12 cellular contexts compared by ENCODE assay signal in genomic region chr14:94768141-94768520, GRCh38. TPM values are rescaled to one million over a fixed set of nuclear protein-coding genes. Genes with fewer than 3 reads are reported as not detected.
A peak's percentile ranks its signal among the peaks of the same experiment; 100 is the strongest.
DNase-seq lines count a peak whose midpoint lies in the region; ATAC-seq, FAIRE-seq and TF ChIP-seq lines count a peak whose summit lies in the region.
"Had no signal": no experiment of that assay in that cellular context is flagged by ENCODE, and none has a peak within 500 bp of the region (broad histone marks: within the 10 kb centered on the region; RNA-seq: fewer than 3 reads in every experiment).

No MANE protein-coding gene starts in this region.

- H2AFZ ChIP-seq in IMR-90 (replicated peaks; ENCODE audit: low read length, poor library complexity), result peak overlapping the region; percentile 79
- peak overlapping the region; percentile 73 for H2AFZ ChIP-seq in neuronal stem cell (ENCODE audit: low read length)

- H3K36me3 Mint-ChIP-seq in CD14-positive monocyte (peaks cover 3 to 17% of the 10 kb centered on the region in 2 donors), endodermal cell (ENCODE audit: low read depth) (peaks cover 35% of the 10 kb centered on the region)

- peak overlapping the region; percentile 87 for H2BK12ac ChIP-seq in neuronal stem cell (ENCODE audit: low read length)

- no peak overlapping the region for H2BK5ac ChIP-seq in IMR-90 (ENCODE audit: low read depth, low read length, poor library complexity, severe bottlenecking)
- H2BK5ac ChIP-seq in neuronal stem cell (ENCODE audit: low read length), result no peak overlapping the region

- H3K4me3 ChIP-seq in IMR-90 (ENCODE audit: insufficient read depth, low read depth, low read length) (no peak overlapping the region), endodermal cell (ENCODE audit: low read length) (peak overlapping the region; percentile 93), neuronal stem cell (ENCODE audit: low read length in 2 of 2) (peak overlapping the region in 1 of 2 donors; percentile 79)

- WGBS in IMR-90 (ENCODE audit: extremely low coverage in 2 of 2, insufficient read length in 1 of 2), 2 experiments, result 6% methylated on average over 13 of the region's 26 CpGs; no CpG with 5 or more reads in 1 of the 2 experiments
- WGBS in endodermal cell (ENCODE audit: insufficient coverage in 1 of 2, insufficient read length in 1 of 2), 2 experiments, result 0 to 2% methylated on average over 3 to 25 of the region's 26 CpGs
- WGBS in neuronal stem cell (ENCODE audit: extremely low coverage in 2 of 2, insufficient read length in 2 of 2, insufficient replicate concordance in 1 of 2), 2 donors, result no CpG with 5 or more reads among the region's 26 CpGs

- H3K27me3 Mint-ChIP-seq in CD14-positive monocyte (ENCODE audit: low read depth in 3 of 3), result peaks cover 90 to 99% (median 95%) of the 10 kb centered on the region in 3 donors
- peaks cover 34% of the 10 kb centered on the region for H3K27me3 Mint-ChIP-seq in endodermal cell (ENCODE audit: insufficient read depth)

- intact Hi-C loops in CD14-positive monocyte (cut with micrococcal nuclease) (no loop called here), IMR-90 (cut with micrococcal nuclease) (no loop called here)

- no peak for FAIRE-seq in frontal cortex (lab: Jason Lieb, UNC)

- no peaks in the 10 kb centered on the region for H3K4me1 ChIP-seq in IMR-90 (ENCODE audit: control insufficient read depth, insufficient read depth, low read length)
- peaks cover 3% of the 10 kb centered on the region for H3K4me1 ChIP-seq in endodermal cell (ENCODE audit: control insufficient read depth, insufficient read depth, low read length)
- H3K4me1 ChIP-seq in neuronal stem cell (ENCODE audit: control insufficient read depth in 2 of 2, insufficient read depth in 1 of 2, low read depth in 1 of 2, low read length in 2 of 2), result peaks cover 0 to 37% of the 10 kb centered on the region in 2 donors

- H2AK5ac ChIP-seq in IMR-90 (ENCODE audit: low read depth, low read length), result no peak overlapping the region
- H2AK5ac ChIP-seq in neuronal stem cell (ENCODE audit: low read depth, low read length), result peak overlapping the region; percentile 8

- peak overlapping the region; percentile 78 for H2AK9ac ChIP-seq in IMR-90 (replicated peaks; ENCODE audit: low read depth, low read length, poor library complexity)

- no TSS peak for BruUV-seq in IMR-90 (replicated peaks; lab: Mats Ljungman, UMichigan)

- no peaks in the 10 kb centered on the region for H3K9me1 ChIP-seq in IMR-90 (ENCODE audit: insufficient read depth, low read length)

- H4K8ac ChIP-seq in IMR-90 (ENCODE audit: low read depth in 2 of 2, low read length in 2 of 2) (no peak overlapping the region), neuronal stem cell (ENCODE audit: low read depth, low read length) (no peak overlapping the region)

- no peak overlapping the region for H4K5ac ChIP-seq in IMR-90 (ENCODE audit: low read depth, low read length)

- H2BK20ac ChIP-seq in IMR-90 (ENCODE audit: low read depth, low read length), result no peak overlapping the region

- H2BK120ac ChIP-seq in IMR-90 (ENCODE audit: low read depth, low read length) (no peak overlapping the region), neuronal stem cell (ENCODE audit: low read depth, low read length) (no peak overlapping the region)

- H3K27ac ChIP-seq in IMR-90 (ENCODE audit: insufficient read depth, low read length), result no peak overlapping the region
- no peak overlapping the region for H3K27ac ChIP-seq in endodermal cell (ENCODE audit: low read depth, low read length)
- H3K27ac ChIP-seq in neuronal stem cell (replicated peaks; ENCODE audit: low read length), result no peak overlapping the region

- H3K36me3 ChIP-seq in IMR-90 (ENCODE audit: control insufficient read depth, insufficient read depth, low read length) (no peaks in the 10 kb centered on the region), endodermal cell (ENCODE audit: control insufficient read depth, insufficient read depth, low read length) (peaks cover 45% of the 10 kb centered on the region), neuronal stem cell (replicated peaks in 1 of 2; ENCODE audit: control insufficient read depth in 2 of 2, insufficient read depth in 2 of 2, low read length in 2 of 2) (no peaks in the 10 kb centered on the region)
- H3K36me3 ChIP-seq: tibial nerve had no signal

- H3K23ac ChIP-seq in IMR-90 (ENCODE audit: low read depth, low read length) (no peak overlapping the region), neuronal stem cell (ENCODE audit: low read depth, low read length, poor library complexity) (peak overlapping the region; percentile 85)

- H2BK15ac ChIP-seq in IMR-90 (ENCODE audit: low read depth, low read length), result no peak overlapping the region
- H2BK15ac ChIP-seq in neuronal stem cell (ENCODE audit: low read length), result peak overlapping the region; percentile 76

- CTCF ChIA-PET in IMR-90 (lab: Yijun Ruan, JAX), result interaction anchor here (1.1 kb wide), 1 partner anchor 344 kb away, joined by 3 read pairs; no protein-coding TSS in a partner anchor

- POLR2A ChIA-PET in IMR-90 (lab: Charles Lee; ENCODE audit: unreplicated experiment), result no interaction called here

- H3K79me1 ChIP-seq in IMR-90 (ENCODE audit: low read depth in 1 of 2, low read length in 2 of 2) (no peaks in the 10 kb centered on the region), neuronal stem cell (ENCODE audit: low read depth, low read length) (no peaks in the 10 kb centered on the region)

- TF ChIP-seq RAD21 in IMR-90 (IDR thresholded peaks at IDR 0.05; ENCODE audit: low read length), result no peak

- H3K56ac ChIP-seq in IMR-90 (ENCODE audit: extremely low read depth, insufficient read depth, low read length), result no peak overlapping the region

- H3K4ac ChIP-seq in IMR-90 (ENCODE audit: low read depth, low read length) (no peak overlapping the region), neuronal stem cell (ENCODE audit: low read length) (no peak overlapping the region)

- H3K4me2 ChIP-seq in IMR-90 (ENCODE audit: low read depth, low read length) (no peak overlapping the region; the same call in 1 of the 2 replicates), neuronal stem cell (ENCODE audit: insufficient read depth, low read length, poor library complexity, severe bottlenecking) (peak overlapping the region; percentile 90)

- H4K20me1 ChIP-seq in IMR-90 (ENCODE audit: insufficient read depth, low read length), result no peaks in the 10 kb centered on the region

- H3K27me3 ChIP-seq in IMR-90 (ENCODE audit: control insufficient read depth, insufficient read depth, low read length), result peaks cover 70% of the 10 kb centered on the region
- H3K27me3 ChIP-seq in endodermal cell (ENCODE audit: control insufficient read depth, insufficient read depth, low read length, poor library complexity, severe bottlenecking), result peaks cover 18% of the 10 kb centered on the region
- H3K27me3 ChIP-seq in neuronal stem cell (ENCODE audit: control insufficient read depth in 3 of 3, insufficient read depth in 3 of 3, low read depth in 1 of 3, low read length in 3 of 3), result peaks cover 26 to 97% (median 70%) of the 10 kb centered on the region in 3 experiments

- H3K9ac ChIP-seq in IMR-90 (ENCODE audit: low read depth, low read length), result no peak overlapping the region
- peak overlapping the region; percentile 100 for H3K9ac ChIP-seq in endodermal cell (ENCODE audit: extremely low read depth, low read length, poor library complexity, severe bottlenecking)
- H3K9ac ChIP-seq in neuronal stem cell (ENCODE audit: low read depth, low read length, poor library complexity), result no peak overlapping the region

- TF ChIP-seq POLR2A in IMR-90 (IDR thresholded peaks at IDR 0.05; ENCODE audit: low read depth, low read length), result no peak

- peak overlapping the region; percentile 89 to 97 for H3K4me3 Mint-ChIP-seq in CD14-positive monocyte
- peak overlapping the region; percentile 82 for H3K4me3 Mint-ChIP-seq in endodermal cell

- H3K4me1 Mint-ChIP-seq in CD14-positive monocyte (peaks cover 24% of the 10 kb centered on the region), endodermal cell (peaks cover 52% of the 10 kb centered on the region)

- no peak overlapping the region for H4K91ac ChIP-seq in IMR-90 (ENCODE audit: insufficient read depth, low read depth, low read length)
- H4K91ac ChIP-seq in neuronal stem cell (ENCODE audit: low read depth, low read length, poor library complexity), result no peak overlapping the region

- in situ Hi-C loops in IMR-90 (cut with MboI; ENCODE audit: low sequenced_read_pairs), result no loop called here

- DNase-seq in CD14-positive monocyte (ENCODE audit: low spot score) (no peak), IMR-90 (no peak), endodermal cell (no peak), neuronal stem cell (ENCODE audit: low spot score) (no peak), SK-N-DZ (ENCODE audit: low spot score) (no peak), glomerular visceral epithelial cell (ENCODE audit: extremely low spot score) (no peak), frontal cortex (ENCODE audit: low spot score in 2 of 2) (no peak)
- DNase-seq: cerebellar nuclear complex; NCI-H2171; stimulated activated CD4-positive, alpha-beta T cell treated with anti-CD3 and anti-CD28 coated beads, Interleukin-2, amount 100 ng/mL, for 48 hours had no signal

- H3K9me3 Mint-ChIP-seq in CD14-positive monocyte (peaks cover 2 to 34% (median 28%) of the 10 kb centered on the region in 7 donors), endodermal cell (no peaks in the 10 kb centered on the region)

- H3K18ac ChIP-seq in IMR-90 (ENCODE audit: low read depth, low read length) (no peak overlapping the region), neuronal stem cell (ENCODE audit: low read length) (peak overlapping the region; percentile 97)

- H3K9me3 ChIP-seq in IMR-90 (ENCODE audit: control insufficient read depth, insufficient read depth, low read length) (peaks cover 11% of the 10 kb centered on the region), endodermal cell (ENCODE audit: control insufficient read depth, low read length) (no peaks in the 10 kb centered on the region), neuronal stem cell (replicated peaks in 1 of 2; ENCODE audit: control insufficient read depth in 2 of 2, insufficient read depth in 1 of 2, low read depth in 1 of 2, low read length in 2 of 2) (no peaks in the 10 kb centered on the region)
- H3K9me3 ChIP-seq: tibial nerve had no signal

- no peak for ATAC-seq in IMR-90 (ENCODE audit: low read depth)
- no peak for ATAC-seq in GM21381 (IDR thresholded peaks at IDR 0.05; ENCODE audit: unreplicated experiment)

- H3K14ac ChIP-seq in IMR-90 (replicated peaks; ENCODE audit: low read depth, low read length) (no peak overlapping the region), neuronal stem cell (ENCODE audit: low read length) (no peak overlapping the region)

- H3K27ac Mint-ChIP-seq in CD14-positive monocyte (peak overlapping the region in 1 of 7 donors; percentile 21), endodermal cell (peak overlapping the region; percentile 74)

- dilution Hi-C loops in IMR-90 (cut with HindIII; ENCODE audit: low sequenced_read_pairs, unreplicated experiment), result no loop called here

- TF ChIP-seq CTCF in CD14-positive monocyte (IDR thresholded peaks at IDR 0.05) (no peak), IMR-90 (conservative IDR thresholded peaks at IDR 0.05; ENCODE audit: low read depth, low read length) (no peak), endodermal cell (conservative IDR thresholded peaks at IDR 0.05) (no peak)

RNA-seq across cellular contexts. Expression of gene GSC, which starts 1.8 kb away (rescaled TPM):
- polyA plus RNA-seq in CD14-positive monocyte, result not detected
- total RNA-seq in IMR-90 (2012; rRNA removed), result not detected in 2 replicates
- polyA plus RNA-seq in IMR-90 (2012; rRNA removed), result not detected in 2 replicates
- polyA plus RNA-seq in IMR-90 (2012; cell fraction: cytosol; rRNA removed), result not detected in 2 replicates
- not detected in 2 replicates for polyA plus RNA-seq in IMR-90 (2012; cell fraction: nucleus; rRNA removed; ENCODE audit: low replicate concordance)
- total RNA-seq in endodermal cell, result 10 to 100 TPM; 37.0 to 94.4 TPM
- polyA plus RNA-seq in endodermal cell (2013, experiment 1 of 2), result 18.8 TPM
- 29.1 TPM for polyA plus RNA-seq in endodermal cell (2013, experiment 2 of 2)
- polyA plus RNA-seq in neuronal stem cell (2013, experiment 1 of 2), result 2.7 TPM
- polyA plus RNA-seq in neuronal stem cell (2013, experiment 2 of 2), result 2.9 TPM
- polyA plus RNA-seq in SK-N-DZ (2014; cell fraction: cytosol; rRNA removed), result 1.3 TPM in 1 of 2 replicates, not detected in the other
- polyA plus RNA-seq in SK-N-DZ (2014; cell fraction: nucleus; rRNA removed), result 0.18 and 1.6 TPM in 2 replicates
- total RNA-seq in frontal cortex, result not detected

Comparison
In these comparisons a context has a peak if more than half of its experiments do, and no peak if none do; other contexts are left out.
1. RNA of gene GSC, which starts 1.8 kb away (total RNA-seq): 37.0 to 94.4 TPM in endodermal cell; not detected in IMR-90 and not detected in frontal cortex (single experiment); every median in the first group is over 10 times any median in the second.